1 cellular context compared by ENCODE assay signal in genomic region chr4:157992038-157992706, GRCh38.
TF ChIP-seq lines count a peak whose summit lies in the region.

No MANE protein-coding gene starts in this region.

TF ChIP-seq in H1, 55 proteins besides CTCF, POLR2A, EP300 and RAD21:
- TF ChIP-seq CHD7 (IDR thresholded peaks at IDR 0.05; ENCODE audit: insufficient replicate concordance, low read length) = no peak
- no peak for TF ChIP-seq RNF2 (IDR thresholded peaks at IDR 0.05; ENCODE audit: borderline replicate concordance, low read depth, low read length, missing control alignments, poor library complexity, severe bottlenecking)
- TF ChIP-seq BCL11A (IDR thresholded peaks at IDR 0.05; ENCODE audit: low read depth in 2 of 2, low read length in 2 of 2) = no peak
- TF ChIP-seq ATF2 (IDR thresholded peaks at IDR 0.05; ENCODE audit: low read length) = no peak
- no peak for TF ChIP-seq CBX5 (IDR thresholded peaks at IDR 0.05; ENCODE audit: low read depth, low read length)
- TF ChIP-seq SRF (IDR thresholded peaks at IDR 0.05; ENCODE audit: low read depth, low read length) = no peak
- no peak for TF ChIP-seq YY1 (IDR thresholded peaks at IDR 0.05; ENCODE audit: low read depth, low read length)
- no peak for TF ChIP-seq KDM1A (IDR thresholded peaks at IDR 0.05; ENCODE audit: borderline replicate concordance, low read length)
- TF ChIP-seq SUZ12 (IDR thresholded peaks at IDR 0.05; ENCODE audit: low read length) = no peak
- TF ChIP-seq ZNF274 (IDR thresholded peaks at IDR 0.05; ENCODE audit: borderline replicate concordance, extremely low read depth, low read length) = no peak
- no peak for TF ChIP-seq NANOG (IDR thresholded peaks at IDR 0.05; ENCODE audit: insufficient read depth, low read depth, low read length, poor library complexity, severe bottlenecking)
- TF ChIP-seq MAFK (IDR thresholded peaks at IDR 0.05; ENCODE audit: low read depth, low read length) = no peak
- TF ChIP-seq MAX (IDR thresholded peaks at IDR 0.05) = no peak
- TF ChIP-seq TCF12 (IDR thresholded peaks at IDR 0.05; ENCODE audit: low read depth, low read length) = no peak
- no peak for TF ChIP-seq SIX5 (IDR thresholded peaks at IDR 0.05; ENCODE audit: low read depth, low read length)
- no peak for TF ChIP-seq BRCA1 (IDR thresholded peaks at IDR 0.05; ENCODE audit: low read depth, low read length)
- no peak for TF ChIP-seq TAF7 (optimal IDR thresholded peaks at IDR 0.05; ENCODE audit: borderline replicate concordance, low read depth, low read length)
- no peak for TF ChIP-seq GABPA (IDR thresholded peaks at IDR 0.05; ENCODE audit: borderline replicate concordance, insufficient read depth, low read length)
